In genomic region chr19:12994701-12995595, GRCh38 we compare ENCODE assay signal across 8 cellular contexts. TPM values are rescaled to one million over a fixed set of nuclear protein-coding genes. Genes with fewer than 3 reads are reported as not detected.
A peak's percentile ranks its signal among the peaks of the same experiment; 100 is the strongest.
DNase-seq lines count a peak whose midpoint lies in the region; ATAC-seq lines count a peak whose summit lies in the region.

Gene NFIX (plus strand): TSS chr19:12995475. CDS start chr19:12995838, 363 bp downstream.

- peak within 1 kb of the TSS; percentile 95 for H3K4me3 ChIP-seq in MG63

- DNase-seq in Caki2 (ENCODE audit: low read depth) (peak; percentile 33), MG63 (peak; percentile 88), medulla oblongata (ENCODE audit: extremely low spot score) (peak; percentile 6), NCI-H187 treated with DMSO at 0.1 percent for 48 hours (lab: John Stamatoyannopoulos, UW) (no peak)
- peak; percentile 65 for DNase-seq in activated CD8-positive, alpha-beta T cell treated with anti-CD3 and anti-CD28 coated beads, Interleukin-2, amount 10 ng/mL, durations not matched to agents 7 days and 5 days
- peak; percentile 47 for DNase-seq in effector CD8-positive, alpha-beta T cell (lab: John Stamatoyannopoulos, UW)
- peak; percentile 18 to 38 for DNase-seq in stimulated activated CD8-positive, alpha-beta memory T cell treated with anti-CD3 and anti-CD28 coated beads, Interleukin-4, amount 100 ng/mL, for 4 hours (ENCODE audit: low read depth in 2 of 2, low spot score in 1 of 2)

- peaks cover 38% of the 10 kb centered on the region for H3K36me3 ChIP-seq in MG63

- CTCF ChIA-PET in activated CD8-positive, alpha-beta T cell treated with anti-CD3 and anti-CD28 coated beads, Interleukin-2, amount 10 ng/mL, durations not matched to agents 7 days and 5 days (lab: Charles Lee): interaction anchor here (1.1 to 3.0 kb wide), 2 partner anchors 30 to 67 kb away, joined by 3 to 7 read pairs; no protein-coding TSS in a partner anchor

- H3K9me3 ChIP-seq in MG63: no peaks in the 10 kb centered on the region

- POLR2A ChIA-PET in activated CD8-positive, alpha-beta T cell treated with anti-CD3 and anti-CD28 coated beads, Interleukin-2, amount 10 ng/mL, durations not matched to agents 7 days and 5 days (lab: Charles Lee): no interaction called here

- ATAC-seq in activated CD8-positive, alpha-beta T cell treated with anti-CD3 and anti-CD28 coated beads, Interleukin-2, amount 10 ng/mL, durations not matched to agents 7 days and 5 days: peak; percentile 63
- no peak for ATAC-seq in HG03439 (IDR thresholded peaks at IDR 0.05; ENCODE audit: unreplicated experiment)

- peak within 1 kb of the TSS; percentile 64 for H3K27ac Mint-ChIP-seq in activated CD8-positive, alpha-beta T cell treated with anti-CD3 and anti-CD28 coated beads, Interleukin-2, amount 10 ng/mL, durations not matched to agents 7 days and 5 days

- H3K36me3 Mint-ChIP-seq in activated CD8-positive, alpha-beta T cell treated with anti-CD3 and anti-CD28 coated beads, Interleukin-2, amount 10 ng/mL, durations not matched to agents 7 days and 5 days (ENCODE audit: low read depth): no peaks in the 10 kb centered on the region

- no peaks in the 10 kb centered on the region for H3K9me3 Mint-ChIP-seq in activated CD8-positive, alpha-beta T cell treated with anti-CD3 and anti-CD28 coated beads, Interleukin-2, amount 10 ng/mL, durations not matched to agents 7 days and 5 days (ENCODE audit: insufficient read depth)

- peaks cover 6% of the 10 kb centered on the region for H3K4me1 Mint-ChIP-seq in activated CD8-positive, alpha-beta T cell treated with anti-CD3 and anti-CD28 coated beads, Interleukin-2, amount 10 ng/mL, durations not matched to agents 7 days and 5 days (ENCODE audit: low read depth)

- in situ Hi-C loops in Caki2 (cut with HindIII; ENCODE audit: low pct_unique_long_range_greater_than_20kb, low sequenced_read_pairs): no loop called here

- H3K4me3 Mint-ChIP-seq in activated CD8-positive, alpha-beta T cell treated with anti-CD3 and anti-CD28 coated beads, Interleukin-2, amount 10 ng/mL, durations not matched to agents 7 days and 5 days: peak within 1 kb of the TSS; percentile 80

- no peaks in the 10 kb centered on the region for H3K27me3 ChIP-seq in MG63

- peaks cover 30% of the 10 kb centered on the region for H3K27me3 Mint-ChIP-seq in activated CD8-positive, alpha-beta T cell treated with anti-CD3 and anti-CD28 coated beads, Interleukin-2, amount 10 ng/mL, durations not matched to agents 7 days and 5 days (ENCODE audit: low read depth)

RNA-seq across cellular contexts. Expression of gene NFIX, which starts in this region (rescaled TPM):
- total RNA-seq in Caki2 (2014; rRNA removed; shearing (Covaris generic); ENCODE audit: low replicate concordance): 1.2 and 4.5 TPM in 2 replicates
- total RNA-seq in MG63 (2014; rRNA removed; shearing (Covaris generic); ENCODE audit: low replicate concordance): 53.9 and 78.0 TPM in 2 replicates
- total RNA-seq in activated CD8-positive, alpha-beta T cell treated with anti-CD3 and anti-CD28 coated beads, Interleukin-2, amount 10 ng/mL, durations not matched to agents 7 days and 5 days: 1 to 10 TPM in 1 of 2 experiments, under 1 TPM in 1; 0.40 to 1.4 TPM

Comparison
In these comparisons a context has a peak if more than half of its experiments do, and no peak if none do; other contexts are left out.
1. RNA of gene NFIX (total RNA-seq): 53.9 to 78.0 TPM in MG63; 0.40 to 1.4 TPM in activated CD8-positive, alpha-beta T cell treated with anti-CD3 and anti-CD28 coated beads, Interleukin-2, amount 10 ng/mL, durations not matched to agents 7 days and 5 days and 1.2 to 4.5 TPM in Caki2; every median in the first group is over 10 times any median in the second.